In genomic region chr3:4504340-4505261, GRCh38 we compare ENCODE assay signal across 1 cellular context.
TF ChIP-seq lines count a peak whose summit lies in the region.

No MANE protein-coding gene starts in this region.

TF ChIP-seq in IMR-90, 13 proteins besides CTCF, POLR2A, EP300 and RAD21:
- no peak for TF ChIP-seq NFE2L2 (IDR thresholded peaks at IDR 0.05; ENCODE audit: low read depth, low read length)
- TF ChIP-seq MAFK (IDR thresholded peaks at IDR 0.05; ENCODE audit: low read depth, low read length): no peak
- TF ChIP-seq MXI1 (IDR thresholded peaks at IDR 0.05; ENCODE audit: borderline replicate concordance, low read depth, low read length): no peak
- no peak for TF ChIP-seq FOS (IDR thresholded peaks at IDR 0.05; ENCODE audit: low read depth, low read length)
- no peak for TF ChIP-seq CEBPB (IDR thresholded peaks at IDR 0.05; ENCODE audit: low read depth, low read length)
- TF ChIP-seq USF2 (IDR thresholded peaks at IDR 0.05; ENCODE audit: low read depth, low read length): no peak
- no peak for TF ChIP-seq ELK1 (IDR thresholded peaks at IDR 0.05; ENCODE audit: borderline replicate concordance, low read depth, low read length)
- no peak for TF ChIP-seq SMC3 (IDR thresholded peaks at IDR 0.05; ENCODE audit: low read depth, low read length)
- no peak for TF ChIP-seq RCOR1 (IDR thresholded peaks at IDR 0.05; ENCODE audit: insufficient replicate concordance, low read length)
- TF ChIP-seq MAZ (IDR thresholded peaks at IDR 0.05; ENCODE audit: borderline replicate concordance, low read depth, low read length): no peak
- TF ChIP-seq CHD1 (IDR thresholded peaks at IDR 0.05; ENCODE audit: low read depth, low read length): no peak
- no peak for TF ChIP-seq RFX5 (IDR thresholded peaks at IDR 0.05; ENCODE audit: low read depth, low read length)
- TF ChIP-seq BHLHE40 (IDR thresholded peaks at IDR 0.05; ENCODE audit: low read depth, low read length): no peak
